ENCODE assay signal across 34 cellular contexts in the genomic region with DNA sequence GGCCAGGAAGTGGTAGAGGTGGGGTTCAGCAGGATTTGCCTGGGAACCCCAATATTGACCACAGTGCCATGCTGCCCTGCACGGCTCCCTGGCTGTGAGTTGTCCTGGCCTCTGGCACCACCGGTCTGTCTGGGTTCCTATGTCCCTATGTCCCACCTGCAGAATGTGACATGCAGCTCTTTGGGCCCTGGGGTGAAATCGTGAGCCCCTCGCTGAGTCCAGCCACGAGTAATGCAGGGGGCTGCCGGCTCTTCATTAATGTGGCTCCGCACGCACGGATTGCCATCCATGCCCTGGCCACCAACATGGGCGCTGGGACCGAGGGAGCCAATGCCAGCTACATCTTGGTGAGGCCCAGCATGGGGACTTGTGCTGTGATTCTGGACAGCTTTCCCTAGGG.
"Had no signal": no experiment of that assay in that cellular context is flagged by ENCODE, and none has a peak within 500 bp of the region (broad histone marks: within the 10 kb centered on the region; RNA-seq: fewer than 3 reads in every experiment).

No MANE protein-coding gene starts in this region.

- H3K9me3 ChIP-seq: MG63 had no signal

- H3K4me3 ChIP-seq: MG63 had no signal

- DNase-seq: Karpas-422, MG63, MM.1S, MV-4-11, NCI-H1048, NCI-H1092, NCI-H1092 treated with DMSO at 0.1 percent for 48 hours, NCI-H1105, NCI-H1105 treated with DMSO at 0.1 percent for 48 hours, NCI-H1417, NCI-H1417 treated with DMSO at 0.1 percent for 48 hours, NCI-H1436, NCI-H1436 treated with DMSO at 0.1 percent for 48 hours, NCI-H146, NCI-H1694, NCI-H1694 treated with DMSO at 0.1 percent for 48 hours, NCI-H187, NCI-H187 treated with DMSO at 0.1 percent for 48 hours, NCI-H1930, NCI-H2029, NCI-H2029 treated with DMSO at 0.1 percent for 48 hours, NCI-H2081, NCI-H2081 treated with DMSO at 0.1 percent for 48 hours, NCI-H2107, NCI-H2171, NCI-H2171 treated with DMSO at 0.1 percent for 48 hours, NCI-H2227 treated with DMSO at 0.1 percent for 48 hours, NCI-H226, NCI-H345, NCI-H446, NCI-H446 treated with DMSO at 0.1 percent for 48 hours, NCI-H510A, NCI-H510A treated with DMSO at 0.1 percent for 48 hours, NCI-H524 had no signal

- H3K36me3 ChIP-seq: MG63 had no signal

- H3K27me3 ChIP-seq: MG63 had no signal
